ENCODE assay signal across 12 cellular contexts in genomic region chr13:110507678-110508381, GRCh38. TPM values are rescaled to one million over a fixed set of nuclear protein-coding genes. Genes with fewer than 3 reads are reported as not detected.
A peak's percentile ranks its signal among the peaks of the same experiment; 100 is the strongest.
DNase-seq lines count a peak whose midpoint lies in the region; ATAC-seq and TF ChIP-seq lines count a peak whose summit lies in the region.
"Had no signal": no experiment of that assay in that cellular context is flagged by ENCODE, and none has a peak within 500 bp of the region (broad histone marks: within the 10 kb centered on the region; RNA-seq: fewer than 3 reads in every experiment).

No MANE protein-coding gene starts in this region.

- no peaks in the 10 kb centered on the region for H3K27me3 ChIP-seq in rectal smooth muscle tissue (ENCODE audit: control insufficient read depth, insufficient read depth, low read length)

- intact Hi-C loops in left cardiac atrium (cut with DNase I) = no loop called here

- peak overlapping the region; percentile 9 for H3K4me3 ChIP-seq in rectal smooth muscle tissue (ENCODE audit: low read length)

- CTCF ChIA-PET in RWPE1 (lab: Yijun Ruan, JAX) = interaction anchor here (0.7 kb wide), 1 partner anchor 79 kb away, joined by 4 read pairs; no protein-coding TSS in a partner anchor

- H3K4me1 ChIP-seq in rectal smooth muscle tissue (ENCODE audit: control insufficient read depth, insufficient read depth, low read length) = peaks cover 7% of the 10 kb centered on the region

- peak; percentile 64 for DNase-seq in DMS153 treated with DMSO at 0.1 percent for 48 hours (lab: John Stamatoyannopoulos, UW; ENCODE audit: unreplicated experiment)
- peak; percentile 14 for DNase-seq in RWPE1 (ENCODE audit: low spot score)
- no peak for DNase-seq in left cardiac atrium
- no peak for DNase-seq in DMS114 treated with DMSO at 0.1 percent for 48 hours (lab: John Stamatoyannopoulos, UW; ENCODE audit: unreplicated experiment)
- DNase-seq in medulla oblongata (ENCODE audit: extremely low spot score) = no peak
- no peak for DNase-seq in NCI-H526 treated with DMSO at 0.1 percent for 48 hours (lab: John Stamatoyannopoulos, UW)
- no peak for DNase-seq in SKM-1 treated with dmso at 0.1 percent for 144 hours (lab: John Stamatoyannopoulos, UW; ENCODE audit: unreplicated experiment)
- DNase-seq: activated CD8-positive, alpha-beta memory T cell treated with anti-CD3 and anti-CD28 coated beads, Interleukin-2, amount 10 ng/mL, durations not matched to agents 7 days and 5 days; NCI-H2081 treated with DMSO at 0.1 percent for 48 hours had no signal

- ATAC-seq in left cardiac atrium = peak; percentile 21 to 47
- ATAC-seq: activated CD8-positive, alpha-beta memory T cell treated with anti-CD3 and anti-CD28 coated beads, Interleukin-2, amount 10 ng/mL, durations not matched to agents 7 days and 5 days had no signal

- H3K27ac ChIP-seq in RWPE1 (peak overlapping the region; percentile 63), rectal smooth muscle tissue (ENCODE audit: low read depth, low read length) (peak overlapping the region; percentile 12)
- H3K27ac ChIP-seq: HL-60, neutrophil had no signal

- POLR2A ChIA-PET in RWPE1 (lab: Yijun Ruan, JAX; ENCODE audit: low non-redundant PET) = no interaction called here

- no peak for TF ChIP-seq CTCF in RWPE1 (conservative IDR thresholded peaks at IDR 0.05; ENCODE audit: low read depth)

- H3K36me3 ChIP-seq in rectal smooth muscle tissue (ENCODE audit: control insufficient read depth, insufficient read depth, low read length) = peaks cover 16% of the 10 kb centered on the region
- H3K36me3 ChIP-seq: neutrophil had no signal

- H3K9ac ChIP-seq in rectal smooth muscle tissue (ENCODE audit: low read length) = no peak overlapping the region

RNA-seq across cellular contexts. Expression of gene RAB20, which starts 53.7 kb away (rescaled TPM):
- 10 to 100 TPM; 12.7 to 24.3 TPM for total RNA-seq in left cardiac atrium

Comparison
In these comparisons a context has a peak if more than half of its experiments do, and no peak if none do; other contexts are left out.
1. DNase-seq: peak in DMS153 treated with DMSO at 0.1 percent for 48 hours (single experiment) and RWPE1 (single experiment); none in left cardiac atrium (single experiment), DMS114 treated with DMSO at 0.1 percent for 48 hours (single experiment), medulla oblongata (single experiment), NCI-H526 treated with DMSO at 0.1 percent for 48 hours (single experiment) and SKM-1 treated with dmso at 0.1 percent for 144 hours (single experiment).